In the genomic region with DNA sequence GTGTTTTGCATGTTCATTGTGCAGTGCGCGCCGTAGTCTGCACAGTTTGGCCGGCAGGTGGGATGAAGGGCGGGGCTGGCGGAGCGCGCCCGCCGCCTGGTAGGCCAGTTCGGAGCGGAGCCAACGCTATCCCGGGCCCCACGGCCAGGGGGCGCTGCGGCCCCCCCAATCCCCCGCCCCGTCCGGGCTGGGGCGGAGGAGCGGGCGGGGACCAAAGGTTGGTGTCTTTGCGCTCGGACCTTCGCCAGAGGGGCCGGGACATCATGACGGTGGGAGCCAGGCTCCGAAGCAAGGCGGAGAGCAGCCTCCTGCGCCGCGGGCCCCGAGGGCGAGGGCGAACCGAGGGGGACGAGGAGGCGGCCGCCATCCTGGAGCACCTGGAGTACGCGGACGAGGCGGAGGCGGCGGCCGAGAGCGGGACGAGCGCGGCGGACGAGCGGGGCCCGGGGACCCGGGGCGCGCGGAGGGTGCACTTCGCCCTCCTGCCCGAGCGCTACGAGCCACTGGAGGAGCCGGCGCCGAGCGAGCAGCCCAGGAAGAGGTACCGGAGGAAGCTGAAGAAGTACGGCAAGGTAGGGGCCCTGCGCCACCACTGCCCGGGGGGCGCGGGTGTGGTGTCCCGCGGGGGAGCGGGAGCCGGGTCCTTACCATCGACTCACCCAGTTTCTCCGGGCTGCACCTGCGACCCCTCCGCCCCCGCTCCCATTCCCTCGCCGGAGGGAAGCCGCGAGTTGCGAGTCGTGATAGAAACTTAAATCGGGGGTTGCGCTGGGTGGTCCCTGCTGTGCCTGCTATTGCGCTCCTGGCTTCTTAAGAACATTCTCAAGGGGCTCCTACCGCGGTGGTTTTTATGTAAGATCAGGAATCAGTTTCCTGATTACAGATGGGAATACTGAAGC, we compare ENCODE assay signal across 8 cellular contexts. TPM values are rescaled to one million over a fixed set of nuclear protein-coding genes. Genes with fewer than 3 reads are reported as not detected.
DNase-seq lines count a peak whose midpoint lies in the region; ATAC-seq and TF ChIP-seq lines count a peak whose summit lies in the region.

A gene with protein sequence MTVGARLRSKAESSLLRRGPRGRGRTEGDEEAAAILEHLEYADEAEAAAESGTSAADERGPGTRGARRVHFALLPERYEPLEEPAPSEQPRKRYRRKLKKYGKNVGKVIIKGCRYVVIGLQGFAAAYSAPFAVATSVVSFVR (plus strand): TSS at position 224 of the 899 bp plus-strand sequence. CDS start 40 bp downstream, at position 264.

- H3K9ac ChIP-seq in mucosa of rectum (ENCODE audit: low read depth in 1 of 2, low read length in 2 of 2) = peak within 1 kb of the TSS; percentile 74 to 86

- DNase-seq in AG20443 (ENCODE audit: low spot score) (peak; percentile 92), NCI-H524 treated with DMSO at 0.1 percent for 48 hours (lab: John Stamatoyannopoulos, UW) (peak; percentile 17), endothelial cell (ENCODE audit: low spot score) (peak; percentile 91)
- peak; percentile 59 for DNase-seq in activated CD8-positive, alpha-beta memory T cell treated with anti-CD3 and anti-CD28 coated beads, Interleukin-2, amount 50 U/mL, for 4 hours
- DNase-seq in stimulated activated CD8-positive, alpha-beta memory T cell treated with anti-CD3 and anti-CD28 coated beads, Interleukin-4, amount 100 ng/mL, for 24 hours (ENCODE audit: low read depth) = peak; percentile 55

- peak within 1 kb of the TSS; percentile 79 for H3K4me3 ChIP-seq in mucosa of rectum (ENCODE audit: low read length in 2 of 2)

- H3K9me3 Mint-ChIP-seq in endothelial cell (ENCODE audit: unreplicated experiment) = no peaks in the 10 kb centered on the region

- H3K4me1 Mint-ChIP-seq in endothelial cell (ENCODE audit: unreplicated experiment) = peaks cover 23% of the 10 kb centered on the region

- no peak within 1 kb of the TSS for H3K27ac Mint-ChIP-seq in endothelial cell (ENCODE audit: unreplicated experiment)

- TF ChIP-seq CTCF in endothelial cell (IDR thresholded peaks at IDR 0.05; ENCODE audit: unreplicated experiment) = peak; percentile 100

- H3K4me3 Mint-ChIP-seq in endothelial cell (ENCODE audit: unreplicated experiment) = peak within 1 kb of the TSS; percentile 88

- no peaks in the 10 kb centered on the region for H3K27me3 Mint-ChIP-seq in endothelial cell (ENCODE audit: unreplicated experiment)

- no peaks in the 10 kb centered on the region for H3K9me3 ChIP-seq in mucosa of rectum (ENCODE audit: control insufficient read depth in 2 of 2, low read length in 2 of 2)

- ATAC-seq in GM19043 (IDR thresholded peaks at IDR 0.05; ENCODE audit: low read depth, unreplicated experiment) = peak; percentile 93
- ATAC-seq in HG03280 (IDR thresholded peaks at IDR 0.05; ENCODE audit: unreplicated experiment) = peak; percentile 95

- H3K4me1 ChIP-seq in mucosa of rectum (ENCODE audit: control insufficient read depth in 2 of 2, insufficient read depth in 2 of 2, low read length in 2 of 2) = peaks cover 11 to 14% of the 10 kb centered on the region in 2 donors

- peaks cover 4% of the 10 kb centered on the region for H3K36me3 Mint-ChIP-seq in endothelial cell (ENCODE audit: low read depth, unreplicated experiment)

- no peaks in the 10 kb centered on the region for H3K36me3 ChIP-seq in mucosa of rectum (ENCODE audit: control insufficient read depth in 2 of 2, insufficient read depth in 2 of 2, low read length in 2 of 2)

- H3K27me3 ChIP-seq in mucosa of rectum (ENCODE audit: control insufficient read depth in 2 of 2, insufficient read depth in 2 of 2, low read length in 2 of 2) = no peaks in the 10 kb centered on the region

- peak within 1 kb of the TSS; percentile 65 to 69 for H3K27ac ChIP-seq in mucosa of rectum (ENCODE audit: low read depth in 2 of 2, low read length in 2 of 2)

RNA-seq across cellular contexts. Expression of the gene that starts here (rescaled TPM):
- 34.7 TPM for total RNA-seq in endothelial cell (ENCODE audit: unreplicated experiment)

Comparison
In these comparisons a context has a peak if more than half of its experiments do, and no peak if none do; other contexts are left out.
1. Peak in every context shown above with its lines: DNase-seq, ATAC-seq, H3K4me3 ChIP-seq and H3K27ac ChIP-seq.
2. DNase-seq: peak in every context shown above with its lines; median percentile 92 in AG20443; 91 in endothelial cell; 59 in activated CD8-positive, alpha-beta memory T cell treated with anti-CD3 and anti-CD28 coated beads, Interleukin-2, amount 50 U/mL, for 4 hours; 55 in stimulated activated CD8-positive, alpha-beta memory T cell treated with anti-CD3 and anti-CD28 coated beads, Interleukin-4, amount 100 ng/mL, for 24 hours; 17 in NCI-H524 treated with DMSO at 0.1 percent for 48 hours.